10 cellular contexts compared by ENCODE assay signal in genomic region chr12:124675881-124676688, GRCh38.
DNase-seq lines count a peak whose midpoint lies in the region; ATAC-seq and TF ChIP-seq lines count a peak whose summit lies in the region.
"Had no signal": no experiment of that assay in that cellular context is flagged by ENCODE, and none has a peak within 500 bp of the region (broad histone marks: within the 10 kb centered on the region; RNA-seq: fewer than 3 reads in every experiment).

No MANE protein-coding gene starts in this region.

- H3K4me3 Mint-ChIP-seq in activated T-helper 1 cell treated with anti-CD3 and anti-CD28 coated beads, Interleukin-12 subunit alpha, Interleukin-12 subunit beta, Interleukin-2, Interleukin-4 antibody, amounts not matched to agents 30 ng/mL and 10 ng/mL and 1 ng/mL, durations not matched to agents 14 hours and 24 hours and 36 hours: no peak overlapping the region

- no peaks in the 10 kb centered on the region for H3K9me2 ChIP-seq in neural cell (ENCODE audit: insufficient read depth, low read length)

- peak overlapping the region; percentile 48 for H3K9ac ChIP-seq in neural cell (ENCODE audit: low read length)

- H3K9me3 ChIP-seq in neural cell (ENCODE audit: low read length): no peaks in the 10 kb centered on the region

- H2AFZ ChIP-seq in neural cell (ENCODE audit: low read depth, low read length): no peak overlapping the region

- H3K79me2 ChIP-seq in neural cell (replicated peaks; ENCODE audit: insufficient read depth, low read length): no peaks in the 10 kb centered on the region

- H4K20me1 ChIP-seq in neural cell (ENCODE audit: insufficient read depth): no peaks in the 10 kb centered on the region

- no peaks in the 10 kb centered on the region for H3K36me3 Mint-ChIP-seq in activated T-helper 1 cell treated with anti-CD3 and anti-CD28 coated beads, Interleukin-12 subunit alpha, Interleukin-12 subunit beta, Interleukin-2, Interleukin-4 antibody, amounts not matched to agents 30 ng/mL and 10 ng/mL and 1 ng/mL, durations not matched to agents 14 hours and 24 hours and 36 hours (ENCODE audit: low read depth)

- H3K27me3 ChIP-seq in neural cell (ENCODE audit: insufficient read depth, low read depth, low read length): no peaks in the 10 kb centered on the region

- TF ChIP-seq CTCF in neural cell (IDR thresholded peaks at IDR 0.05; ENCODE audit: poor library complexity, severe bottlenecking): no peak

- peak overlapping the region; percentile 59 for H3K27ac ChIP-seq in neural cell (ENCODE audit: low read length)

- H3K36me3 ChIP-seq in neural cell (ENCODE audit: insufficient read depth, low read length): no peaks in the 10 kb centered on the region

- no peak for ATAC-seq in GM18867 (IDR thresholded peaks at IDR 0.05; ENCODE audit: unreplicated experiment)

- H3K27ac Mint-ChIP-seq in activated T-helper 1 cell treated with anti-CD3 and anti-CD28 coated beads, Interleukin-12 subunit alpha, Interleukin-12 subunit beta, Interleukin-2, Interleukin-4 antibody, amounts not matched to agents 30 ng/mL and 10 ng/mL and 1 ng/mL, durations not matched to agents 14 hours and 24 hours and 36 hours: no peak overlapping the region

- TF ChIP-seq EP300 in neural cell (conservative IDR thresholded peaks at IDR 0.05; ENCODE audit: poor library complexity, severe bottlenecking): peak; percentile 43

- H3F3A ChIP-seq in neural cell (ENCODE audit: insufficient read depth, low read length, poor library complexity, severe bottlenecking): no peaks in the 10 kb centered on the region

- DNase-seq in A172 (ENCODE audit: low spot score): peak; percentile 58
- DNase-seq in NOMO-1 (lab: John Stamatoyannopoulos, UW; ENCODE audit: unreplicated experiment in 2 of 2): peak; percentile 32 to 89
- peak; percentile 55 for DNase-seq in fibroblast of gingiva (ENCODE audit: low read depth)
- no peak for DNase-seq in activated CD8-positive, alpha-beta memory T cell treated with anti-CD3 and anti-CD28 coated beads for 24 hours
- no peak for DNase-seq in activated T-helper 1 cell treated with anti-CD3 and anti-CD28 coated beads, Interleukin-12 subunit alpha, Interleukin-12 subunit beta, Interleukin-2, Interleukin-4 antibody, amounts not matched to agents 30 ng/mL and 10 ng/mL and 1 ng/mL, durations not matched to agents 14 hours and 24 hours and 36 hours (ENCODE audit: low spot score)
- no peak for DNase-seq in NCI-H524 treated with DMSO at 0.1 percent for 48 hours (lab: John Stamatoyannopoulos, UW)
- DNase-seq: erythroblast, NCI-H446 treated with DMSO at 0.1 percent for 48 hours had no signal

- TF ChIP-seq RAD21 in neural cell (conservative IDR thresholded peaks at IDR 0.05): no peak

- intact Hi-C loops in activated T-helper 1 cell treated with anti-CD3 and anti-CD28 coated beads, Interleukin-12 subunit alpha, Interleukin-12 subunit beta, Interleukin-2, Interleukin-4 antibody, amounts not matched to agents 30 ng/mL and 10 ng/mL and 1 ng/mL, durations not matched to agents 14 hours and 24 hours and 36 hours (cut with micrococcal nuclease): no loop called here

- no peak overlapping the region for H3K4me2 ChIP-seq in neural cell (ENCODE audit: low read length)

- H3K9me3 Mint-ChIP-seq in activated T-helper 1 cell treated with anti-CD3 and anti-CD28 coated beads, Interleukin-12 subunit alpha, Interleukin-12 subunit beta, Interleukin-2, Interleukin-4 antibody, amounts not matched to agents 30 ng/mL and 10 ng/mL and 1 ng/mL, durations not matched to agents 14 hours and 24 hours and 36 hours: no peaks in the 10 kb centered on the region

- no peaks in the 10 kb centered on the region for H3K27me3 Mint-ChIP-seq in activated T-helper 1 cell treated with anti-CD3 and anti-CD28 coated beads, Interleukin-12 subunit alpha, Interleukin-12 subunit beta, Interleukin-2, Interleukin-4 antibody, amounts not matched to agents 30 ng/mL and 10 ng/mL and 1 ng/mL, durations not matched to agents 14 hours and 24 hours and 36 hours (ENCODE audit: insufficient read depth)

- no peaks in the 10 kb centered on the region for H3K4me1 Mint-ChIP-seq in activated T-helper 1 cell treated with anti-CD3 and anti-CD28 coated beads, Interleukin-12 subunit alpha, Interleukin-12 subunit beta, Interleukin-2, Interleukin-4 antibody, amounts not matched to agents 30 ng/mL and 10 ng/mL and 1 ng/mL, durations not matched to agents 14 hours and 24 hours and 36 hours (ENCODE audit: low read depth)

- H3K4me3 ChIP-seq in neural cell (ENCODE audit: low read length): peak overlapping the region; percentile 7

TF ChIP-seq in neural cell, 6 proteins besides CTCF, POLR2A, EP300 and RAD21:
- no peak for TF ChIP-seq EZH2 (IDR thresholded peaks at IDR 0.05; ENCODE audit: borderline replicate concordance, insufficient read depth, low read length, poor library complexity, severe bottlenecking)
- no peak for TF ChIP-seq TAF1 (IDR thresholded peaks at IDR 0.05; ENCODE audit: low read depth)
- TF ChIP-seq SMC3 (conservative IDR thresholded peaks at IDR 0.05; ENCODE audit: poor library complexity): peak; percentile 32
- TF ChIP-seq POLR2AphosphoS5 (IDR thresholded peaks at IDR 0.05): peak; percentile 52
TF ChIP-seq in neural cell: peak in this region for 2.

Comparison
In these comparisons a context has a peak if more than half of its experiments do, and no peak if none do; other contexts are left out.
1. DNase-seq: peak in A172 (single experiment), NOMO-1 (2 of 2) and fibroblast of gingiva (single experiment); none in activated CD8-positive, alpha-beta memory T cell treated with anti-CD3 and anti-CD28 coated beads for 24 hours (single experiment), activated T-helper 1 cell treated with anti-CD3 and anti-CD28 coated beads, Interleukin-12 subunit alpha, Interleukin-12 subunit beta, Interleukin-2, Interleukin-4 antibody, amounts not matched to agents 30 ng/mL and 10 ng/mL and 1 ng/mL, durations not matched to agents 14 hours and 24 hours and 36 hours (single experiment) and NCI-H524 treated with DMSO at 0.1 percent for 48 hours (single experiment).